In genomic region chr11:46050652-46051051, GRCh38 we compare ENCODE assay signal across 17 cellular contexts.
DNase-seq lines count a peak whose midpoint lies in the region; ATAC-seq, FAIRE-seq and TF ChIP-seq lines count a peak whose summit lies in the region.
"Had no signal": no experiment of that assay in that cellular context is flagged by ENCODE, and none has a peak within 500 bp of the region (broad histone marks: within the 10 kb centered on the region; RNA-seq: fewer than 3 reads in every experiment).

No MANE protein-coding gene starts in this region.

- no peak for DNase-seq in GM23248
- DNase-seq in RWPE2 (ENCODE audit: low spot score), result no peak
- no peak for DNase-seq in glutamatergic neuron
- no peak for DNase-seq in osteoblast (ENCODE audit: insufficient read length, low spot score, missing footprints)
- no peak for DNase-seq in CD1c-positive myeloid dendritic cell (ENCODE audit: extremely low spot score)
- no peak for DNase-seq in SK-N-DZ (ENCODE audit: low spot score)
- DNase-seq in GM19239 (ENCODE audit: insufficient read length, low spot score), result no peak
- DNase-seq: activated CD4-positive, alpha-beta T cell treated with anti-CD3 and anti-CD28 coated beads, Interleukin-2, amount 50 U/mL, for 48 hours; activated naive CD8-positive, alpha-beta T cell treated with anti-CD3 and anti-CD28 coated beads, Interleukin-2, amount 10 ng/mL, durations not matched to agents 7 days and 5 days; activated T-cell treated with anti-CD3 and anti-CD28 coated beads, Interleukin-2, amount 50 U/mL, for 4 hours; effector memory CD4-positive, alpha-beta T cell; foreskin melanocyte; NCI-H2029; stimulated activated CD4-positive, alpha-beta T cell treated with anti-CD3 and anti-CD28 coated beads, Interleukin-1b, Interleukin-23, amount 100 ng/mL, for 48 hours had no signal

- H3K9ac ChIP-seq in GM23248, result no peak overlapping the region

- no peaks in the 10 kb centered on the region for H3K9me3 Mint-ChIP-seq in glutamatergic neuron (ENCODE audit: unreplicated experiment)
- H3K9me3 Mint-ChIP-seq: activated naive CD8-positive, alpha-beta T cell treated with anti-CD3 and anti-CD28 coated beads, Interleukin-2, amount 10 ng/mL, durations not matched to agents 7 days and 5 days; activated T-cell treated with anti-CD3 and anti-CD28 coated beads, Interleukin-2, amount 50 U/mL, for 4 hours; natural killer cell treated with Interleukin-12 subunit alpha and Interleukin-12 subunit beta and Interleukin-15 and Interleukin-18, amount 100 ng/mL, for 72 hours had no signal

- peak overlapping the region; percentile 84 for H3K27ac Mint-ChIP-seq in glutamatergic neuron (ENCODE audit: unreplicated experiment)
- H3K27ac Mint-ChIP-seq: activated naive CD8-positive, alpha-beta T cell treated with anti-CD3 and anti-CD28 coated beads, Interleukin-2, amount 10 ng/mL, durations not matched to agents 7 days and 5 days; natural killer cell treated with Interleukin-12 subunit alpha and Interleukin-12 subunit beta and Interleukin-15 and Interleukin-18, amount 100 ng/mL, for 72 hours had no signal

- ATAC-seq in RWPE2 (ENCODE audit: low read depth) (no peak), GM18519 (IDR thresholded peaks at IDR 0.05; ENCODE audit: low FRiP score, unreplicated experiment) (no peak)
- ATAC-seq: activated T-cell treated with anti-CD3 and anti-CD28 coated beads, Interleukin-2, amount 50 U/mL, for 4 hours; natural killer cell treated with Interleukin-12 subunit alpha and Interleukin-12 subunit beta and Interleukin-15 and Interleukin-18, amount 100 ng/mL, for 72 hours had no signal

- no peaks in the 10 kb centered on the region for H3K27me3 Mint-ChIP-seq in glutamatergic neuron (ENCODE audit: unreplicated experiment)
- H3K27me3 Mint-ChIP-seq: activated naive CD8-positive, alpha-beta T cell treated with anti-CD3 and anti-CD28 coated beads, Interleukin-2, amount 10 ng/mL, durations not matched to agents 7 days and 5 days; natural killer cell treated with Interleukin-12 subunit alpha and Interleukin-12 subunit beta and Interleukin-15 and Interleukin-18, amount 100 ng/mL, for 72 hours had no signal

- H3K27me3 ChIP-seq in GM23248 (replicated peaks; ENCODE audit: insufficient read depth), result no peaks in the 10 kb centered on the region
- H3K27me3 ChIP-seq in RWPE2 (ENCODE audit: insufficient read depth, poor library complexity, severe bottlenecking), result no peaks in the 10 kb centered on the region
- no peaks in the 10 kb centered on the region for H3K27me3 ChIP-seq in osteoblast (ENCODE audit: insufficient read depth, low read length)
- H3K27me3 ChIP-seq: suprapubic skin had no signal

- no peaks in the 10 kb centered on the region for H3K9me2 ChIP-seq in GM23248 (ENCODE audit: insufficient read depth)

- H3K4me2 ChIP-seq in GM23248 (ENCODE audit: unreplicated experiment) (peak overlapping the region; percentile 48), osteoblast (ENCODE audit: insufficient read depth, low read length) (peak overlapping the region; percentile 28)

- H3K4me1 ChIP-seq in GM23248 (ENCODE audit: insufficient read depth) (peaks cover 33% of the 10 kb centered on the region), RWPE2 (ENCODE audit: insufficient read depth, poor library complexity, severe bottlenecking) (peaks cover 21% of the 10 kb centered on the region), osteoblast (ENCODE audit: insufficient read depth, low read length) (peaks cover 28% of the 10 kb centered on the region)

- TF ChIP-seq CTCF in RWPE2 (IDR thresholded peaks at IDR 0.05; ENCODE audit: poor library complexity, severe bottlenecking), result no peak
- no peak for TF ChIP-seq CTCF in glutamatergic neuron (IDR thresholded peaks at IDR 0.05; ENCODE audit: partially characterized antibody, unreplicated experiment)
- no peak for TF ChIP-seq CTCF in osteoblast (IDR thresholded peaks at IDR 0.05; ENCODE audit: extremely low read depth, low read depth, low read length)

- 92 to 94% methylated on average over 2 of the region's 2 CpGs for WGBS in GM23248 (ENCODE audit: low coverage in 1 of 2, low lambda C conversion rate in 2 of 2, missing lambda C conversion rate in 2 of 2), 2 experiments

- H3K36me3 ChIP-seq in GM23248 (ENCODE audit: low read depth) (0 out of 2 replicates have a peak, but pooled peaks cover 5% of the 10 kb centered on the region), RWPE2 (ENCODE audit: low read depth) (0 out of 2 replicates have a peak, but pooled peaks cover 4% of the 10 kb centered on the region), osteoblast (ENCODE audit: insufficient read depth, low read length) (no peaks in the 10 kb centered on the region)
- H3K36me3 ChIP-seq: suprapubic skin had no signal

- H2AFZ ChIP-seq in GM23248 (no peak overlapping the region), osteoblast (ENCODE audit: low read length) (no peak overlapping the region)

- peaks cover 36% of the 10 kb centered on the region for H3K4me1 Mint-ChIP-seq in glutamatergic neuron (ENCODE audit: low read depth, unreplicated experiment)

- peaks cover 30% of the 10 kb centered on the region; the same call in 1 of the 2 replicates for H3K79me2 ChIP-seq in GM23248 (ENCODE audit: insufficient read depth)
- no peaks in the 10 kb centered on the region for H3K79me2 ChIP-seq in osteoblast (ENCODE audit: insufficient read depth, low read length)

- H4K20me1 ChIP-seq in GM23248 (ENCODE audit: insufficient read depth), result no peaks in the 10 kb centered on the region
- peaks cover 33% of the 10 kb centered on the region for H4K20me1 ChIP-seq in osteoblast (ENCODE audit: insufficient read depth, low read length)

- H3K36me3 Mint-ChIP-seq in glutamatergic neuron (ENCODE audit: unreplicated experiment), result no peaks in the 10 kb centered on the region
- H3K36me3 Mint-ChIP-seq: natural killer cell treated with Interleukin-12 subunit alpha and Interleukin-12 subunit beta and Interleukin-15 and Interleukin-18, amount 100 ng/mL, for 72 hours had no signal

- FAIRE-seq in GM19239 (lab: Jason Lieb, UNC), result no peak

- peak overlapping the region; percentile 43 for H3K4me3 Mint-ChIP-seq in glutamatergic neuron (ENCODE audit: unreplicated experiment)
- H3K4me3 Mint-ChIP-seq: activated naive CD8-positive, alpha-beta T cell treated with anti-CD3 and anti-CD28 coated beads, Interleukin-2, amount 10 ng/mL, durations not matched to agents 7 days and 5 days; activated T-cell treated with anti-CD3 and anti-CD28 coated beads, Interleukin-2, amount 50 U/mL, for 4 hours; natural killer cell treated with Interleukin-12 subunit alpha and Interleukin-12 subunit beta and Interleukin-15 and Interleukin-18, amount 100 ng/mL, for 72 hours had no signal

- H3K27ac ChIP-seq in GM23248 (peak overlapping the region; percentile 31), RWPE2 (ENCODE audit: poor library complexity, severe bottlenecking) (peak overlapping the region; percentile 36), osteoblast (ENCODE audit: low read depth, low read length) (no peak overlapping the region)
- H3K27ac ChIP-seq: suprapubic skin had no signal

- H3K4me3 ChIP-seq in GM23248, result no peak overlapping the region
- no peak overlapping the region for H3K4me3 ChIP-seq in RWPE2 (ENCODE audit: severe bottlenecking)
- H3K4me3 ChIP-seq in osteoblast (ENCODE audit: insufficient read depth, low read length), result no peak overlapping the region
- H3K4me3 ChIP-seq: suprapubic skin had no signal

- H3F3A ChIP-seq in GM23248 (ENCODE audit: insufficient read depth), result peaks cover 33% of the 10 kb centered on the region

- in situ Hi-C loops in GM23248 (cut with MboI), result no loop called here

- no peaks in the 10 kb centered on the region for H3K9me3 ChIP-seq in GM23248 (ENCODE audit: low read depth)
- H3K9me3 ChIP-seq in RWPE2 (ENCODE audit: severe bottlenecking), result no peaks in the 10 kb centered on the region
- no peaks in the 10 kb centered on the region for H3K9me3 ChIP-seq in osteoblast (ENCODE audit: low read depth, low read length)
- H3K9me3 ChIP-seq: suprapubic skin had no signal
